Comparison of ENCODE assay signal across 1 cellular context in the genomic region with DNA sequence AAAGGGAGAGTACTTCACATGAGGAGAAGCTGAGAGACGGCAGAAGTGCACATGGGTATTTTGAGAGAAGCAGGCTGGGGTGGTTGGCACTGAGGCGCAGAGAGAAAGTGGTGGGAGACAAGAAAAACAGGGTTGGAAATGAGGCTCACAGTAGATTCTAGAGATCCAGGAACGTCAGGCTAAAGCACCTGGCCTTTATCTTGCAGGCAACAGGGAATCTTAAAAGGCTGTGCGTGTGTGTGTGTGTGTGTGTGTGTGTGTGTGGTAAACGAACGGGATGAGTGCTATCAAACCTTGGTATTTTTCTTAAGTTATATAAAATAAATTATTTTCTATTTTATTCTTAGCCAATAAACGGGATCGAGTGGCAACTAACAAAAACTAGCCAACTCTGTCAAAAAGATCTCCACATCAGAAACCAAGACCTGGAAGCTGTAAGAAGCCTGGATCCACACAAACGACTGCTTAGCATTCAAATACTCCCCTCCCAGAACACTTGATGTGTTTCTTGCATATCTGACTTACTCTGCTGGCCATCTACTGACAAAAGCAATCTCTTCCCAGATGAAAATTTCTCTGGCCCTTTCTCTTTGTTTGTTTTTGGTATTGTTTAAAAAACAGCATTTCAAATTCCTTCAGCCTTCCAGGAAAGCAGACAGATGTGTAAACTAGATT.
TF ChIP-seq lines count a peak whose summit lies in the region.

No MANE protein-coding gene starts in this region.

TF ChIP-seq in WTC11, 78 proteins besides CTCF, POLR2A, EP300 and RAD21 (continued from another document):
- TF ChIP-seq, protein P1, sequence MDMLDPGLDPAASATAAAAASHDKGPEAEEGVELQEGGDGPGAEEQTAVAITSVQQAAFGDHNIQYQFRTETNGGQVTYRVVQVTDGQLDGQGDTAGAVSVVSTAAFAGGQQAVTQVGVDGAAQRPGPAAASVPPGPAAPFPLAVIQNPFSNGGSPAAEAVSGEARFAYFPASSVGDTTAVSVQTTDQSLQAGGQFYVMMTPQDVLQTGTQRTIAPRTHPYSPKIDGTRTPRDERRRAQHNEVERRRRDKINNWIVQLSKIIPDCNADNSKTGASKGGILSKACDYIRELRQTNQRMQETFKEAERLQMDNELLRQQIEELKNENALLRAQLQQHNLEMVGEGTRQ (CRISPR knock-in tag; IDR thresholded peaks at IDR 0.05) = no peak
- TF ChIP-seq ATF2 (CRISPR knock-in tag; IDR thresholded peaks at IDR 0.05; ENCODE audit: borderline replicate concordance, low read depth) (no peak), TCF7 (CRISPR knock-in tag; IDR thresholded peaks at IDR 0.05; ENCODE audit: low read depth) (no peak)
- TF ChIP-seq, protein P2, sequence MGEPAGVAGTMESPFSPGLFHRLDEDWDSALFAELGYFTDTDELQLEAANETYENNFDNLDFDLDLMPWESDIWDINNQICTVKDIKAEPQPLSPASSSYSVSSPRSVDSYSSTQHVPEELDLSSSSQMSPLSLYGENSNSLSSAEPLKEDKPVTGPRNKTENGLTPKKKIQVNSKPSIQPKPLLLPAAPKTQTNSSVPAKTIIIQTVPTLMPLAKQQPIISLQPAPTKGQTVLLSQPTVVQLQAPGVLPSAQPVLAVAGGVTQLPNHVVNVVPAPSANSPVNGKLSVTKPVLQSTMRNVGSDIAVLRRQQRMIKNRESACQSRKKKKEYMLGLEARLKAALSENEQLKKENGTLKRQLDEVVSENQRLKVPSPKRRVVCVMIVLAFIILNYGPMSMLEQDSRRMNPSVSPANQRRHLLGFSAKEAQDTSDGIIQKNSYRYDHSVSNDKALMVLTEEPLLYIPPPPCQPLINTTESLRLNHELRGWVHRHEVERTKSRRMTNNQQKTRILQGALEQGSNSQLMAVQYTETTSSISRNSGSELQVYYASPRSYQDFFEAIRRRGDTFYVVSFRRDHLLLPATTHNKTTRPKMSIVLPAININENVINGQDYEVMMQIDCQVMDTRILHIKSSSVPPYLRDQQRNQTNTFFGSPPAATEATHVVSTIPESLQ (CRISPR knock-in tag; IDR thresholded peaks at IDR 0.05) = no peak
